In the genomic region with DNA sequence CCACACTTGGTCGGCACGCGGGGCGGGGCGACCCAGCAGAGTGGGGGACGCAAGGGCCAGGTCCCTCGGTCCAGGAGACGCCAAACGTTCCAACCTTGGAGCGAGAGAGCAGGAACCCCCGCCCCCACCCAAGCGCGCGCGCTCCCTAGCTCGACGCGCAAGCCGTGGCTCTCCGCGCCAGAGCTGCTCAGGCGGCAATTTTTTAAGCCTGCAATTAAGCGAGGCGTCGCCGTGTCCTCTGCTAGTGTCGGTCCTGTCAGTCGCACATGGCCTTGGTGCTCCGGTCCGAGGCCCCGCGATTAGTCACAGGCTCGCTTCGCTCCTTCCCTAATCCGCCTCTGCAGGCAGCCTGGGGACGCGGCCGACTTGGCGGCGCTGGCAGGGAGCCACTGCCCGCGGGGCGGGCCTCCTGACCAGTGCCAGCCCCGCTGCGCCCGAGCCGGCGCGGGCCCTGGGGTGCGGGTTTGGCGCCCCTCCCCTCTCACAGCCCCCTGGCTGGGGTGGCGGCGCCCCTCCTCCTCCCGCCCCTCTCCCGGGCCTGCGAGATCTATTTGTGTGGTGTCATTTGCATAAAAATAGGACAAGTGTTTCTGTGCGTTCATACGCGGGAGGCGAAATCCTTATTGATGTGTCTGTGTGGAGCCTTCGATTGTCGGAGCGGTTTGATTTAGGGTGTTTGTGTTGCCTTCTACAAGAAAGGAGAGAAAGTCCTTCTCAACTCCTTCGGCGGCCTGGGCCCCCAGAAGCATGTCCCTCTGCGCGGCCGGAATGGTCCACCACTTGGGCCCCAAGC, we compare ENCODE assay signal across 8 cellular contexts. TPM values are rescaled to one million over a fixed set of nuclear protein-coding genes. Genes with fewer than 3 reads are reported as not detected.
DNase-seq lines count a peak whose midpoint lies in the region; ATAC-seq and TF ChIP-seq lines count a peak whose summit lies in the region.

No MANE protein-coding gene starts in this region.

- H3K79me2 ChIP-seq in MM.1S (ENCODE audit: low read length) = peaks cover 31% of the 10 kb centered on the region

- H3K4me1 ChIP-seq in MM.1S (ENCODE audit: low read length) (peaks cover 8% of the 10 kb centered on the region; the same call in 1 of the 2 replicates), left ventricle myocardium inferior (peaks cover 35% of the 10 kb centered on the region), psoas muscle (peaks cover 23% of the 10 kb centered on the region)

- peaks cover 8% of the 10 kb centered on the region for H3K4me1 Mint-ChIP-seq in activated T-cell treated with anti-CD3 and anti-CD28 coated beads, Interleukin-2, amount 50 U/mL, for 4 hours (ENCODE audit: low read depth)

- H3K4me2 ChIP-seq in MM.1S (ENCODE audit: low read depth, low read length) = peak overlapping the region; percentile 80

- H3K36me3 ChIP-seq in MM.1S (replicated peaks; ENCODE audit: insufficient read depth, low read length) (no peaks in the 10 kb centered on the region), left ventricle myocardium inferior (no peaks in the 10 kb centered on the region), psoas muscle (ENCODE audit: insufficient read depth in 1 of 2, low read depth in 1 of 2) (no peaks in the 10 kb centered on the region)

- no peaks in the 10 kb centered on the region for H3K9me2 ChIP-seq in MM.1S (replicated peaks; ENCODE audit: insufficient read depth, low read length)

- ATAC-seq in activated T-cell treated with anti-CD3 and anti-CD28 coated beads, Interleukin-2, amount 50 U/mL, for 4 hours = no peak
- ATAC-seq in psoas muscle (peak; percentile 42 to 59 (median 50)), HG02973 (IDR thresholded peaks at IDR 0.05; ENCODE audit: unreplicated experiment) (no peak), HG02970 (IDR thresholded peaks at IDR 0.05; ENCODE audit: low FRiP score, unreplicated experiment) (no peak)

- H3K9me3 Mint-ChIP-seq in activated T-cell treated with anti-CD3 and anti-CD28 coated beads, Interleukin-2, amount 50 U/mL, for 4 hours = no peaks in the 10 kb centered on the region

- peaks cover 3% of the 10 kb centered on the region for H3K27me3 Mint-ChIP-seq in activated T-cell treated with anti-CD3 and anti-CD28 coated beads, Interleukin-2, amount 50 U/mL, for 4 hours (ENCODE audit: low read depth)

- H3K36me3 Mint-ChIP-seq in activated T-cell treated with anti-CD3 and anti-CD28 coated beads, Interleukin-2, amount 50 U/mL, for 4 hours (ENCODE audit: insufficient read depth) = no peaks in the 10 kb centered on the region

- H4K20me1 ChIP-seq in MM.1S (ENCODE audit: insufficient read depth, low read length) = no peaks in the 10 kb centered on the region

- H2AFZ ChIP-seq in MM.1S (ENCODE audit: low read length) = peak overlapping the region; percentile 53; the same call in 1 of the 2 replicates

- TF ChIP-seq CTCF in MM.1S (IDR thresholded peaks at IDR 0.05; ENCODE audit: low read length) (no peak), left ventricle myocardium inferior (IDR thresholded peaks at IDR 0.05; ENCODE audit: borderline replicate concordance) (no peak), psoas muscle (IDR thresholded peaks at IDR 0.05) (no peak)

- H3K9ac ChIP-seq in MM.1S (ENCODE audit: low read length) = peak overlapping the region; percentile 70

- peak; percentile 66 for DNase-seq in Daoy (ENCODE audit: low read depth)
- peak; percentile 19 for DNase-seq in MM.1S
- DNase-seq in activated T-cell treated with anti-CD3 and anti-CD28 coated beads, Interleukin-2, amount 50 U/mL, for 4 hours = no peak
- peak; percentile 51 for DNase-seq in left ventricle myocardium inferior
- peak; percentile 74 to 85 for DNase-seq in psoas muscle
- no peak for DNase-seq in stimulated activated CD4-positive, alpha-beta T cell treated with anti-CD3 and anti-CD28 coated beads, Interleukin-12 subunit alpha, Interleukin-12 subunit beta, amount 100 ng/mL, for 4 hours

- peak overlapping the region; percentile 57 for H3K4me3 ChIP-seq in MM.1S (ENCODE audit: low read length)
- H3K4me3 ChIP-seq in left ventricle myocardium inferior = peak overlapping the region; percentile 72
- peak overlapping the region; percentile 67 for H3K4me3 ChIP-seq in psoas muscle

- H3K27me3 ChIP-seq in MM.1S (replicated peaks; ENCODE audit: insufficient read depth, low read length) (no peaks in the 10 kb centered on the region), left ventricle myocardium inferior (ENCODE audit: low read depth) (no peaks in the 10 kb centered on the region), psoas muscle (ENCODE audit: insufficient read depth in 3 of 3, low read length in 2 of 3) (peaks cover 0 to 79% (median 0%) of the 10 kb centered on the region in 3 donors)

- no peaks in the 10 kb centered on the region for H3K9me3 ChIP-seq in MM.1S (replicated peaks; ENCODE audit: insufficient read depth, low read length)
- no peaks in the 10 kb centered on the region for H3K9me3 ChIP-seq in left ventricle myocardium inferior (replicated peaks)
- no peaks in the 10 kb centered on the region for H3K9me3 ChIP-seq in psoas muscle

- peak overlapping the region; percentile 82; the same call in 1 of the 2 replicates for H3K27ac ChIP-seq in MM.1S (ENCODE audit: low read length)
- H3K27ac ChIP-seq in left ventricle myocardium inferior (replicated peaks) = peak overlapping the region; percentile 97
- H3K27ac ChIP-seq in psoas muscle = peak overlapping the region; percentile 93

- intact Hi-C loops in left ventricle myocardium inferior (cut with micrococcal nuclease) (no loop called here), psoas muscle (cut with DNase I) (loop anchor here in 1 of 2 donors (1.0 kb wide), 1 partner anchor 47 kb away; no protein-coding TSS in a partner anchor)

- H3F3A ChIP-seq in MM.1S (ENCODE audit: insufficient read depth, low read length) = 0 out of 2 replicates have a peak, but pooled peaks cover 8% of the 10 kb centered on the region

- H3K4me3 Mint-ChIP-seq in activated T-cell treated with anti-CD3 and anti-CD28 coated beads, Interleukin-2, amount 50 U/mL, for 4 hours = peak overlapping the region; percentile 74

- 6 to 23% (median 9%) methylated on average over 21 to 68 of the region's 68 CpGs for WGBS in psoas muscle, 3 donors

RNA-seq across cellular contexts. Expression of a gene that starts 9.7 kb away (rescaled TPM):
- total RNA-seq in Daoy (2014; rRNA removed; shearing (Covaris generic)) = 35.5 and 36.6 TPM in 2 replicates
- total RNA-seq in activated T-cell treated with anti-CD3 and anti-CD28 coated beads, Interleukin-2, amount 50 U/mL, for 4 hours = 10 to 100 TPM; 53.4 to 58.5 (median 54.5) TPM
- total RNA-seq in left ventricle myocardium inferior = 15.1 TPM
- total RNA-seq in psoas muscle = 10 to 100 TPM; 18.3 to 24.3 (median 19.6) TPM
- 10 to 100 TPM in 2 of 3 donors, 1 to 10 TPM in 1; 6.4 to 14.2 (median 10.1) TPM for polyA plus RNA-seq in psoas muscle

Comparison
In these comparisons a context has a peak if more than half of its experiments do, and no peak if none do; other contexts are left out.
1. DNase-seq: peak in Daoy (single experiment), MM.1S (single experiment), left ventricle myocardium inferior (single experiment) and psoas muscle (2 of 2); none in activated T-cell treated with anti-CD3 and anti-CD28 coated beads, Interleukin-2, amount 50 U/mL, for 4 hours (single experiment) and stimulated activated CD4-positive, alpha-beta T cell treated with anti-CD3 and anti-CD28 coated beads, Interleukin-12 subunit alpha, Interleukin-12 subunit beta, amount 100 ng/mL, for 4 hours (single experiment).
2. ATAC-seq: peak in psoas muscle (4 of 4); none in activated T-cell treated with anti-CD3 and anti-CD28 coated beads, Interleukin-2, amount 50 U/mL, for 4 hours (0 of 2), HG02973 (single experiment) and HG02970 (single experiment).
3. Peak in every context shown above with its lines, with median percentiles within 50 percentile points of each other: H3K27ac ChIP-seq and H3K4me3 ChIP-seq.